8 cellular contexts compared by ENCODE assay signal in genomic region chr7:92528958-92529264, GRCh38. TPM values are rescaled to one million over a fixed set of nuclear protein-coding genes. Genes with fewer than 3 reads are reported as not detected.
DNase-seq lines count a peak whose midpoint lies in the region; ATAC-seq and TF ChIP-seq lines count a peak whose summit lies in the region.

No MANE protein-coding gene starts in this region.

- H3K36me3 ChIP-seq in Loucy (ENCODE audit: insufficient read depth, low read length), result peaks cover 22% of the 10 kb centered on the region
- H3K36me3 ChIP-seq in endodermal cell (ENCODE audit: control insufficient read depth, insufficient read depth, low read length), result peaks cover 31% of the 10 kb centered on the region
- peaks cover 7 to 9% of the 10 kb centered on the region in 2 experiments for H3K36me3 ChIP-seq in trophoblast cell (ENCODE audit: control insufficient read depth in 1 of 2, insufficient read depth in 2 of 2, low read length in 2 of 2)

- no peaks in the 10 kb centered on the region for H3K27me3 Mint-ChIP-seq in endodermal cell (ENCODE audit: insufficient read depth)

- H3K23ac ChIP-seq in trophoblast cell (ENCODE audit: low read length), result no peak overlapping the region

- H2BK120ac ChIP-seq in trophoblast cell (ENCODE audit: insufficient read depth, low read length, poor library complexity), result no peak overlapping the region

- H3K14ac ChIP-seq in trophoblast cell (ENCODE audit: low read length), result peak overlapping the region; percentile 50

- peak overlapping the region; percentile 18 for H3K27ac ChIP-seq in endodermal cell (ENCODE audit: low read depth, low read length)
- peak overlapping the region; percentile 47 for H3K27ac ChIP-seq in trophoblast cell (ENCODE audit: low read depth, low read length)

- H3K27me3 ChIP-seq in Loucy (ENCODE audit: insufficient read depth, low read length, poor library complexity, severe bottlenecking) (no peaks in the 10 kb centered on the region), endodermal cell (ENCODE audit: control insufficient read depth, insufficient read depth, low read length, poor library complexity, severe bottlenecking) (no peaks in the 10 kb centered on the region), trophoblast cell (ENCODE audit: insufficient read depth, low read length) (no peaks in the 10 kb centered on the region)

- no peak for TF ChIP-seq CTCF in Loucy (conservative IDR thresholded peaks at IDR 0.05; ENCODE audit: low read length)
- no peak for TF ChIP-seq CTCF in endodermal cell (conservative IDR thresholded peaks at IDR 0.05)

- peaks cover 18% of the 10 kb centered on the region for H3K36me3 Mint-ChIP-seq in endodermal cell (ENCODE audit: low read depth)

- peak; percentile 5 for ATAC-seq in GM19455 (IDR thresholded peaks at IDR 0.05; ENCODE audit: unreplicated experiment)
- ATAC-seq in HG03565 (IDR thresholded peaks at IDR 0.05; ENCODE audit: unreplicated experiment), result no peak

- peak overlapping the region; percentile 95 for H3K4me3 Mint-ChIP-seq in endodermal cell

- peaks cover 6% of the 10 kb centered on the region for H3K79me1 ChIP-seq in trophoblast cell (ENCODE audit: low read length)

- no peaks in the 10 kb centered on the region for H3K9me2 ChIP-seq in Loucy (replicated peaks; ENCODE audit: low read depth, low read length)

- H3K4me3 ChIP-seq in Loucy (ENCODE audit: low read length, poor library complexity, severe bottlenecking) (peak overlapping the region; percentile 93), endodermal cell (ENCODE audit: low read length) (peak overlapping the region; percentile 95), trophoblast cell (ENCODE audit: low read depth, low read length) (peak overlapping the region; percentile 92)

- peak overlapping the region; percentile 50 for H3K4ac ChIP-seq in trophoblast cell (ENCODE audit: low read depth, low read length)

- 0 to 1% methylated on average over 13 of the region's 13 CpGs for WGBS in endodermal cell (ENCODE audit: insufficient coverage in 1 of 2, insufficient read length in 1 of 2), 2 experiments
- no CpG with 5 or more reads among the region's 13 CpGs for WGBS in trophoblast cell (ENCODE audit: extremely low coverage, insufficient coverage, insufficient read length)

- no peaks in the 10 kb centered on the region for H3K9me3 ChIP-seq in Loucy (ENCODE audit: insufficient read depth, low read depth, low read length)
- no peaks in the 10 kb centered on the region for H3K9me3 ChIP-seq in endodermal cell (ENCODE audit: control insufficient read depth, low read length)
- no peaks in the 10 kb centered on the region for H3K9me3 ChIP-seq in trophoblast cell (ENCODE audit: insufficient read depth, low read depth, low read length)

- H3K79me2 ChIP-seq in Loucy (ENCODE audit: insufficient read depth, low read length), result peaks cover 74% of the 10 kb centered on the region
- peaks cover 3% of the 10 kb centered on the region for H3K79me2 ChIP-seq in trophoblast cell (ENCODE audit: control insufficient read depth, insufficient read depth, low read length, poor library complexity)

- peak overlapping the region; percentile 31 for H4K12ac ChIP-seq in trophoblast cell (ENCODE audit: low read depth, low read length)

- peaks cover 8% of the 10 kb centered on the region for H3K4me1 Mint-ChIP-seq in endodermal cell

- H2BK12ac ChIP-seq in trophoblast cell (ENCODE audit: low read length), result no peak overlapping the region

- no peaks in the 10 kb centered on the region for H3F3A ChIP-seq in Loucy (ENCODE audit: low read depth)

- H3K9ac ChIP-seq in Loucy (ENCODE audit: low read depth, low read length, poor library complexity, severe bottlenecking) (peak overlapping the region; percentile 78), endodermal cell (ENCODE audit: extremely low read depth, low read length, poor library complexity, severe bottlenecking) (peak overlapping the region; percentile 92), trophoblast cell (ENCODE audit: low read length) (peak overlapping the region; percentile 85)

- peaks cover 13% of the 10 kb centered on the region for H4K20me1 ChIP-seq in Loucy (ENCODE audit: insufficient read depth, low read length, poor library complexity, severe bottlenecking)

- peak overlapping the region; percentile 84 for H4K8ac ChIP-seq in trophoblast cell (ENCODE audit: low read depth, low read length)

- H4K91ac ChIP-seq in trophoblast cell (ENCODE audit: low read depth, low read length), result peak overlapping the region; percentile 28

- DNase-seq in endodermal cell (no peak), trophoblast cell (no peak), COLO829 (ENCODE audit: low spot score) (no peak), DMS53 treated with DMSO at 0.1 percent for 48 hours (lab: John Stamatoyannopoulos, UW; ENCODE audit: unreplicated experiment) (no peak), SIG-M5 (lab: John Stamatoyannopoulos, UW) (no peak)

- H2AK5ac ChIP-seq in trophoblast cell (ENCODE audit: low read length), result no peak overlapping the region

- H2AFZ ChIP-seq in Loucy (ENCODE audit: low read length), result peak overlapping the region; percentile 91
- H2AFZ ChIP-seq in trophoblast cell (ENCODE audit: insufficient read depth, low read length, poor library complexity), result peak overlapping the region; percentile 12

- H3K4me1 ChIP-seq in Loucy (ENCODE audit: insufficient read depth, low read length, poor library complexity, severe bottlenecking) (peaks cover 24% of the 10 kb centered on the region), endodermal cell (ENCODE audit: control insufficient read depth, insufficient read depth, low read length) (no peaks in the 10 kb centered on the region), trophoblast cell (ENCODE audit: control insufficient read depth in 1 of 2, insufficient read depth in 2 of 2, low read length in 2 of 2) (peaks cover 0 to 2% of the 10 kb centered on the region in 2 experiments)

- peak overlapping the region; percentile 87 for H3K4me2 ChIP-seq in Loucy (ENCODE audit: low read depth, low read length, poor library complexity, severe bottlenecking)
- H3K4me2 ChIP-seq in trophoblast cell (ENCODE audit: low read length), result peak overlapping the region; percentile 81

- H3K9me3 Mint-ChIP-seq in endodermal cell, result no peaks in the 10 kb centered on the region

- H3K18ac ChIP-seq in trophoblast cell (ENCODE audit: low read length), result peak overlapping the region; percentile 75

- H3K27ac Mint-ChIP-seq in endodermal cell, result peak overlapping the region; percentile 100

- no peak overlapping the region for H2BK5ac ChIP-seq in trophoblast cell (ENCODE audit: low read depth, low read length, poor library complexity)

RNA-seq across cellular contexts. Expression of gene RBM48, which starts 0.3 kb away (rescaled TPM):
- 10 to 100 TPM; 11.4 to 11.9 TPM for total RNA-seq in endodermal cell
- 14.5 TPM for polyA plus RNA-seq in endodermal cell (2013, experiment 1 of 2)
- polyA plus RNA-seq in endodermal cell (2013, experiment 2 of 2), result 14.6 TPM
- 12.7 TPM in 2 replicates for polyA plus RNA-seq in trophoblast cell (2013)

RNA-seq across cellular contexts. Expression of gene PEX1, which starts 0.6 kb away (rescaled TPM):
- total RNA-seq in endodermal cell, result 10 to 100 TPM; 26.1 to 34.0 TPM
- polyA plus RNA-seq in endodermal cell (2013, experiment 1 of 2), result 26.7 TPM
- 25.0 TPM for polyA plus RNA-seq in endodermal cell (2013, experiment 2 of 2)
- 14.0 and 14.3 TPM in 2 replicates for polyA plus RNA-seq in trophoblast cell (2013)

RNA-seq across cellular contexts. Expression of gene ERVW-1, which starts 51.2 kb away (rescaled TPM):
- total RNA-seq in endodermal cell, result 1 to 10 TPM; 1.6 to 2.2 TPM
- polyA plus RNA-seq in endodermal cell (2013, experiment 1 of 2), result 0.43 TPM
- polyA plus RNA-seq in endodermal cell (2013, experiment 2 of 2), result not detected
- 461 and 519 TPM in 2 replicates for polyA plus RNA-seq in trophoblast cell (2013)
